In the genomic region with DNA sequence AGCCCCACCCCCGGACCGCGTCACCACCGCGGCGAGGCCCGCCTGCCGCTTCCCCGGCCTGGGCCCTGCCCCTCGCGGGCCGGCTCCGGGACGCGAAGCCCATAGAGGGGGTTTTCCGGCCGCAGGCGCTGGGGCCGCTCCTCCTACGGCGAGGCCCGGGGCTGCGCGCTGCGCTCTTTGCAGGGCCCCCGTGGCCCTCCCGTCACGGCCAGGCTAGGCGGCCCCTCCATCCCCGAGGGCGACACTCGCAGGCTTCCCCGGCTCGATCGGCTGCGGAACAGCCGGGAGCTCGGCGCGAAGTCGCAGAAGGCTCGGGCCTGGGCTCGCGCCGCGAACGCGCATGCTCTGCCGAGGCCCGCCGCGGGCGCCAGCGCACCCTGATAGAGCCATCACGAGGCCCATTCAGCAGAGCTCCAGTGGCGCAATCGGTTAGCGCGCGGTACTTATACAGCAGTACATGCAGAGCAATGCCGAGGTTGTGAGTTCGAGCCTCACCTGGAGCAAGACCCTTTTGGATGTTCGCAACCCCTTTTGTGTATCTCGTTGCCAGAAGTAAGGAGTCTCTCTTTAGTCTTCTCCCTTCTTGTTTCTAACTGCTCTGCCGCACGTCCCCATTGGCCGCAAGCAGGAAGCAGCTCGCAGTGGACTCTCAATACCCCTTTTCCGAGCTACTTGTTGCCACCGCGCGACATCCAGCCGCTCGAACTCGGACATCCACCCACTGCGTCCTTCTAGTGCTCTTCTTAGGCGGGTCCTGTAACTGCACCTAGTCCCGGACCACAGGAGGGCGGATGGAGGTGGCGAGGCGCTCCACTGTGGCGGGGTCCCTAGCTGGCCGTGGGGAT, we compare ENCODE assay signal across 1 cellular context.
TF ChIP-seq lines count a peak whose summit lies in the region.

No MANE protein-coding gene starts in this region.

TF ChIP-seq in HepG2, 621 proteins besides CTCF, POLR2A, EP300 and RAD21 (continued from another document and continues in another):
- TF ChIP-seq, protein P1, sequence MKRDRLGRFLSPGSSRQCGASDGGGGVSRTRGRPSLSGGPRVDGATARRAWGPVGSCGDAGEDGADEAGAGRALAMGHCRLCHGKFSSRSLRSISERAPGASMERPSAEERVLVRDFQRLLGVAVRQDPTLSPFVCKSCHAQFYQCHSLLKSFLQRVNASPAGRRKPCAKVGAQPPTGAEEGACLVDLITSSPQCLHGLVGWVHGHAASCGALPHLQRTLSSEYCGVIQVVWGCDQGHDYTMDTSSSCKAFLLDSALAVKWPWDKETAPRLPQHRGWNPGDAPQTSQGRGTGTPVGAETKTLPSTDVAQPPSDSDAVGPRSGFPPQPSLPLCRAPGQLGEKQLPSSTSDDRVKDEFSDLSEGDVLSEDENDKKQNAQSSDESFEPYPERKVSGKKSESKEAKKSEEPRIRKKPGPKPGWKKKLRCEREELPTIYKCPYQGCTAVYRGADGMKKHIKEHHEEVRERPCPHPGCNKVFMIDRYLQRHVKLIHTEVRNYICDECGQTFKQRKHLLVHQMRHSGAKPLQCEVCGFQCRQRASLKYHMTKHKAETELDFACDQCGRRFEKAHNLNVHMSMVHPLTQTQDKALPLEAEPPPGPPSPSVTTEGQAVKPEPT (CRISPR knock-in tag; IDR thresholded peaks at IDR 0.05; ENCODE audit: low read depth) = peak; percentile 56
- TF ChIP-seq ZNF616 (CRISPR knock-in tag; IDR thresholded peaks at IDR 0.05; ENCODE audit: low read depth) = no peak
- peak; percentile 100 for TF ChIP-seq RNF2 (conservative IDR thresholded peaks at IDR 0.05; ENCODE audit: low read depth)
- TF ChIP-seq CENPT (CRISPR knock-in tag; IDR thresholded peaks at IDR 0.05; ENCODE audit: low read depth) = no peak
- peak; percentile 92 for TF ChIP-seq KLF15 (CRISPR knock-in tag; IDR thresholded peaks at IDR 0.05; ENCODE audit: borderline replicate concordance)
- peak; percentile 89; the same call in 1 of the 2 replicates for TF ChIP-seq ZNF567 (CRISPR knock-in tag; IDR thresholded peaks at IDR 0.05; ENCODE audit: borderline replicate concordance)
- TF ChIP-seq ATF1 (CRISPR knock-in tag; IDR thresholded peaks at IDR 0.05) = no peak
- peak; percentile 87 for TF ChIP-seq DNMT1 (CRISPR knock-in tag; IDR thresholded peaks at IDR 0.05)
- TF ChIP-seq RFX5 (IDR thresholded peaks at IDR 0.05; ENCODE audit: low read depth, low read length) = no peak
- TF ChIP-seq, protein P2, sequence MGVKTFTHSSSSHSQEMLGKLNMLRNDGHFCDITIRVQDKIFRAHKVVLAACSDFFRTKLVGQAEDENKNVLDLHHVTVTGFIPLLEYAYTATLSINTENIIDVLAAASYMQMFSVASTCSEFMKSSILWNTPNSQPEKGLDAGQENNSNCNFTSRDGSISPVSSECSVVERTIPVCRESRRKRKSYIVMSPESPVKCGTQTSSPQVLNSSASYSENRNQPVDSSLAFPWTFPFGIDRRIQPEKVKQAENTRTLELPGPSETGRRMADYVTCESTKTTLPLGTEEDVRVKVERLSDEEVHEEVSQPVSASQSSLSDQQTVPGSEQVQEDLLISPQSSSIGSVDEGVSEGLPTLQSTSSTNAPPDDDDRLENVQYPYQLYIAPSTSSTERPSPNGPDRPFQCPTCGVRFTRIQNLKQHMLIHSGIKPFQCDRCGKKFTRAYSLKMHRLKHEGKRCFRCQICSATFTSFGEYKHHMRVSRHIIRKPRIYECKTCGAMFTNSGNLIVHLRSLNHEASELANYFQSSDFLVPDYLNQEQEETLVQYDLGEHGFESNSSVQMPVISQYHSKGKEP (CRISPR knock-in tag; IDR thresholded peaks at IDR 0.05) = no peak
- TF ChIP-seq MED13 (CRISPR knock-in tag; IDR thresholded peaks at IDR 0.05) = peak; percentile 94; the same call in 1 of the 2 replicates
- no peak for TF ChIP-seq NCOA5 (CRISPR knock-in tag; IDR thresholded peaks at IDR 0.05)
- peak; percentile 99 for TF ChIP-seq ZNF550 (CRISPR knock-in tag; IDR thresholded peaks at IDR 0.05; ENCODE audit: borderline replicate concordance)
- TF ChIP-seq MIER2 (CRISPR knock-in tag; IDR thresholded peaks at IDR 0.05) = peak; percentile 79
- peak; percentile 67 for TF ChIP-seq JARID2 (CRISPR knock-in tag; IDR thresholded peaks at IDR 0.05; ENCODE audit: insufficient replicate concordance)
- TF ChIP-seq, protein P3, sequence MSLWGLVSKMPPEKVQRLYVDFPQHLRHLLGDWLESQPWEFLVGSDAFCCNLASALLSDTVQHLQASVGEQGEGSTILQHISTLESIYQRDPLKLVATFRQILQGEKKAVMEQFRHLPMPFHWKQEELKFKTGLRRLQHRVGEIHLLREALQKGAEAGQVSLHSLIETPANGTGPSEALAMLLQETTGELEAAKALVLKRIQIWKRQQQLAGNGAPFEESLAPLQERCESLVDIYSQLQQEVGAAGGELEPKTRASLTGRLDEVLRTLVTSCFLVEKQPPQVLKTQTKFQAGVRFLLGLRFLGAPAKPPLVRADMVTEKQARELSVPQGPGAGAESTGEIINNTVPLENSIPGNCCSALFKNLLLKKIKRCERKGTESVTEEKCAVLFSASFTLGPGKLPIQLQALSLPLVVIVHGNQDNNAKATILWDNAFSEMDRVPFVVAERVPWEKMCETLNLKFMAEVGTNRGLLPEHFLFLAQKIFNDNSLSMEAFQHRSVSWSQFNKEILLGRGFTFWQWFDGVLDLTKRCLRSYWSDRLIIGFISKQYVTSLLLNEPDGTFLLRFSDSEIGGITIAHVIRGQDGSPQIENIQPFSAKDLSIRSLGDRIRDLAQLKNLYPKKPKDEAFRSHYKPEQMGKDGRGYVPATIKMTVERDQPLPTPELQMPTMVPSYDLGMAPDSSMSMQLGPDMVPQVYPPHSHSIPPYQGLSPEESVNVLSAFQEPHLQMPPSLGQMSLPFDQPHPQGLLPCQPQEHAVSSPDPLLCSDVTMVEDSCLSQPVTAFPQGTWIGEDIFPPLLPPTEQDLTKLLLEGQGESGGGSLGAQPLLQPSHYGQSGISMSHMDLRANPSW (CRISPR knock-in tag; IDR thresholded peaks at IDR 0.05; ENCODE audit: borderline replicate concordance) = peak; percentile 69; the same call in 1 of the 2 replicates
- TF ChIP-seq ZNF546 (CRISPR knock-in tag; conservative IDR thresholded peaks at IDR 0.05) = peak; percentile 94
- peak; percentile 93 for TF ChIP-seq PTBP1 (IDR thresholded peaks at IDR 0.05; ENCODE audit: low read depth, low read length, poor library complexity, severe bottlenecking)
- TF ChIP-seq MAZ (IDR thresholded peaks at IDR 0.05; ENCODE audit: borderline replicate concordance, low read depth, low read length) = no peak; the same call in none of the 2 replicates
- peak; percentile 95 for TF ChIP-seq MAZ (CRISPR knock-in tag; IDR thresholded peaks at IDR 0.05; ENCODE audit: low read depth)
- TF ChIP-seq, protein P4, sequence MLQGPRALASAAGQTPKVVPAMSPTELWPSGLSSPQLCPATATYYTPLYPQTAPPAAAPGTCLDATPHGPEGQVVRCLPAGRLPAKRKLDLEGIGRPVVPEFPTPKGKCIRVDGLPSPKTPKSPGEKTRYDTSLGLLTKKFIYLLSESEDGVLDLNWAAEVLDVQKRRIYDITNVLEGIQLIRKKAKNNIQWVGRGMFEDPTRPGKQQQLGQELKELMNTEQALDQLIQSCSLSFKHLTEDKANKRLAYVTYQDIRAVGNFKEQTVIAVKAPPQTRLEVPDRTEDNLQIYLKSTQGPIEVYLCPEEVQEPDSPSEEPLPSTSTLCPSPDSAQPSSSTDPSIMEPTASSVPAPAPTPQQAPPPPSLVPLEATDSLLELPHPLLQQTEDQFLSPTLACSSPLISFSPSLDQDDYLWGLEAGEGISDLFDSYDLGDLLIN (CRISPR knock-in tag; IDR thresholded peaks at IDR 0.05; ENCODE audit: borderline replicate concordance) = peak; percentile 97
- peak; percentile 72 for TF ChIP-seq PPARG (CRISPR knock-in tag; conservative IDR thresholded peaks at IDR 0.05)
- peak; percentile 94 for TF ChIP-seq ZKSCAN8 (CRISPR knock-in tag; IDR thresholded peaks at IDR 0.05; ENCODE audit: borderline replicate concordance)
- TF ChIP-seq ZNF558 (CRISPR knock-in tag; IDR thresholded peaks at IDR 0.05; ENCODE audit: borderline replicate concordance) = peak; percentile 89; the same call in 1 of the 2 replicates
- no peak for TF ChIP-seq SYNCRIP (IDR thresholded peaks at IDR 0.05; ENCODE audit: insufficient read depth, low read depth, low read length)
- TF ChIP-seq ZC3H13 (CRISPR knock-in tag; IDR thresholded peaks at IDR 0.05) = peak; percentile 99
- TF ChIP-seq ZNF557 (CRISPR knock-in tag; IDR thresholded peaks at IDR 0.05) = peak; percentile 26; the same call in 1 of the 2 replicates
- TF ChIP-seq TSC22D2 (CRISPR knock-in tag; IDR thresholded peaks at IDR 0.05; ENCODE audit: borderline replicate concordance) = peak; percentile 99; the same call in 1 of the 2 replicates
- TF ChIP-seq ISX (CRISPR knock-in tag; conservative IDR thresholded peaks at IDR 0.05) = peak; percentile 98
- peak; percentile 53 for TF ChIP-seq IKZF4 (CRISPR knock-in tag; IDR thresholded peaks at IDR 0.05; ENCODE audit: borderline replicate concordance, low read depth, not compliant biosample characterization)
- TF ChIP-seq ZSCAN20 (CRISPR knock-in tag; IDR thresholded peaks at IDR 0.05; ENCODE audit: borderline replicate concordance) = peak; percentile 98
- TF ChIP-seq NR2F1 (CRISPR knock-in tag; IDR thresholded peaks at IDR 0.05) = peak in 1 of 2 experiments; percentile 6; a peak in 1 of 4 replicates
- TF ChIP-seq ZNF24 (IDR thresholded peaks at IDR 0.05) = peak; percentile 99
- TF ChIP-seq, protein P5, sequence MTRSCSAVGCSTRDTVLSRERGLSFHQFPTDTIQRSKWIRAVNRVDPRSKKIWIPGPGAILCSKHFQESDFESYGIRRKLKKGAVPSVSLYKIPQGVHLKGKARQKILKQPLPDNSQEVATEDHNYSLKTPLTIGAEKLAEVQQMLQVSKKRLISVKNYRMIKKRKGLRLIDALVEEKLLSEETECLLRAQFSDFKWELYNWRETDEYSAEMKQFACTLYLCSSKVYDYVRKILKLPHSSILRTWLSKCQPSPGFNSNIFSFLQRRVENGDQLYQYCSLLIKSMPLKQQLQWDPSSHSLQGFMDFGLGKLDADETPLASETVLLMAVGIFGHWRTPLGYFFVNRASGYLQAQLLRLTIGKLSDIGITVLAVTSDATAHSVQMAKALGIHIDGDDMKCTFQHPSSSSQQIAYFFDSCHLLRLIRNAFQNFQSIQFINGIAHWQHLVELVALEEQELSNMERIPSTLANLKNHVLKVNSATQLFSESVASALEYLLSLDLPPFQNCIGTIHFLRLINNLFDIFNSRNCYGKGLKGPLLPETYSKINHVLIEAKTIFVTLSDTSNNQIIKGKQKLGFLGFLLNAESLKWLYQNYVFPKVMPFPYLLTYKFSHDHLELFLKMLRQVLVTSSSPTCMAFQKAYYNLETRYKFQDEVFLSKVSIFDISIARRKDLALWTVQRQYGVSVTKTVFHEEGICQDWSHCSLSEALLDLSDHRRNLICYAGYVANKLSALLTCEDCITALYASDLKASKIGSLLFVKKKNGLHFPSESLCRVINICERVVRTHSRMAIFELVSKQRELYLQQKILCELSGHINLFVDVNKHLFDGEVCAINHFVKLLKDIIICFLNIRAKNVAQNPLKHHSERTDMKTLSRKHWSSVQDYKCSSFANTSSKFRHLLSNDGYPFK (CRISPR knock-in tag; IDR thresholded peaks at IDR 0.05; ENCODE audit: borderline replicate concordance) = no peak; the same call in none of the 2 replicates
- TF ChIP-seq ZBTB7A (CRISPR knock-in tag; IDR thresholded peaks at IDR 0.05) = no peak; the same call in 1 of the 2 replicates
- TF ChIP-seq KDM5A (IDR thresholded peaks at IDR 0.05; ENCODE audit: borderline replicate concordance, low read length) = peak; percentile 28; the same call in 1 of the 2 replicates
- TF ChIP-seq, protein P6, sequence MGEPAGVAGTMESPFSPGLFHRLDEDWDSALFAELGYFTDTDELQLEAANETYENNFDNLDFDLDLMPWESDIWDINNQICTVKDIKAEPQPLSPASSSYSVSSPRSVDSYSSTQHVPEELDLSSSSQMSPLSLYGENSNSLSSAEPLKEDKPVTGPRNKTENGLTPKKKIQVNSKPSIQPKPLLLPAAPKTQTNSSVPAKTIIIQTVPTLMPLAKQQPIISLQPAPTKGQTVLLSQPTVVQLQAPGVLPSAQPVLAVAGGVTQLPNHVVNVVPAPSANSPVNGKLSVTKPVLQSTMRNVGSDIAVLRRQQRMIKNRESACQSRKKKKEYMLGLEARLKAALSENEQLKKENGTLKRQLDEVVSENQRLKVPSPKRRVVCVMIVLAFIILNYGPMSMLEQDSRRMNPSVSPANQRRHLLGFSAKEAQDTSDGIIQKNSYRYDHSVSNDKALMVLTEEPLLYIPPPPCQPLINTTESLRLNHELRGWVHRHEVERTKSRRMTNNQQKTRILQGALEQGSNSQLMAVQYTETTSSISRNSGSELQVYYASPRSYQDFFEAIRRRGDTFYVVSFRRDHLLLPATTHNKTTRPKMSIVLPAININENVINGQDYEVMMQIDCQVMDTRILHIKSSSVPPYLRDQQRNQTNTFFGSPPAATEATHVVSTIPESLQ (CRISPR knock-in tag; conservative IDR thresholded peaks at IDR 0.05) = peak; percentile 80; the same call in 1 of the 2 replicates
- peak; percentile 77 for TF ChIP-seq U2AF1 (optimal IDR thresholded peaks at IDR 0.05; ENCODE audit: low read depth, low read length)
- TF ChIP-seq, protein P7, sequence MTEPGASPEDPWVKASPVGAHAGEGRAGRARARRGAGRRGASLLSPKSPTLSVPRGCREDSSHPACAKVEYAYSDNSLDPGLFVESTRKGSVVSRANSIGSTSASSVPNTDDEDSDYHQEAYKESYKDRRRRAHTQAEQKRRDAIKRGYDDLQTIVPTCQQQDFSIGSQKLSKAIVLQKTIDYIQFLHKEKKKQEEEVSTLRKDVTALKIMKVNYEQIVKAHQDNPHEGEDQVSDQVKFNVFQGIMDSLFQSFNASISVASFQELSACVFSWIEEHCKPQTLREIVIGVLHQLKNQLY (CRISPR knock-in tag; IDR thresholded peaks at IDR 0.05) = peak; percentile 77
- peak; percentile 85 for TF ChIP-seq THAP11 (CRISPR knock-in tag; IDR thresholded peaks at IDR 0.05)
- TF ChIP-seq TRIM24 (CRISPR knock-in tag; IDR thresholded peaks at IDR 0.05) = no peak
- peak; percentile 82; the same call in 1 of the 2 replicates for TF ChIP-seq ZFP41 (CRISPR knock-in tag; IDR thresholded peaks at IDR 0.05; ENCODE audit: borderline replicate concordance)
- TF ChIP-seq, protein P8, sequence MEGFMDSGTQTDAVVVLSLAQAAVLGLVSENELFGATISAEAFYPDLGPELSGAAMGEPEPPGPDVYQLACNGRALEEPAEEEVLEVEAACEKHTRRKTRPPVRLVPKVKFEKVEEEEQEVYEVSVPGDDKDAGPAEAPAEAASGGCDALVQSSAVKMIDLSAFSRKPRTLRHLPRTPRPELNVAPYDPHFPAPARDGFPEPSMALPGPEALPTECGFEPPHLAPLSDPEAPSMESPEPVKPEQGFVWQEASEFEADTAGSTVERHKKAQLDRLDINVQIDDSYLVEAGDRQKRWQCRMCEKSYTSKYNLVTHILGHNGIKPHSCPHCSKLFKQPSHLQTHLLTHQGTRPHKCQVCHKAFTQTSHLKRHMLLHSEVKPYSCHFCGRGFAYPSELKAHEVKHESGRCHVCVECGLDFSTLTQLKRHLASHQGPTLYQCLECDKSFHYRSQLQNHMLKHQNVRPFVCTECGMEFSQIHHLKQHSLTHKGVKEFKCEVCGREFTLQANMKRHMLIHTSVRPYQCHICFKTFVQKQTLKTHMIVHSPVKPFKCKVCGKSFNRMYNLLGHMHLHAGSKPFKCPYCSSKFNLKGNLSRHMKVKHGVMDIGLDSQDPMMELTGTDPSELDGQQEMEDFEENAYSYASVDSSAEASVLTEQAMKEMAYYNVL (CRISPR knock-in tag; IDR thresholded peaks at IDR 0.05; ENCODE audit: borderline replicate concordance) = peak; percentile 88
- peak; percentile 53; the same call in 1 of the 2 replicates for TF ChIP-seq ZNF598 (CRISPR knock-in tag; IDR thresholded peaks at IDR 0.05; ENCODE audit: borderline replicate concordance)
- TF ChIP-seq MTA3 (CRISPR knock-in tag; IDR thresholded peaks at IDR 0.05) = no peak
- 0 out of 2 replicates have a peak, but pooled peaks have one; percentile 9 for TF ChIP-seq SUZ12 (IDR thresholded peaks at IDR 0.05; ENCODE audit: low read depth, low read length)
